ENCODE assay signal across 10 cellular contexts in the genomic region with DNA sequence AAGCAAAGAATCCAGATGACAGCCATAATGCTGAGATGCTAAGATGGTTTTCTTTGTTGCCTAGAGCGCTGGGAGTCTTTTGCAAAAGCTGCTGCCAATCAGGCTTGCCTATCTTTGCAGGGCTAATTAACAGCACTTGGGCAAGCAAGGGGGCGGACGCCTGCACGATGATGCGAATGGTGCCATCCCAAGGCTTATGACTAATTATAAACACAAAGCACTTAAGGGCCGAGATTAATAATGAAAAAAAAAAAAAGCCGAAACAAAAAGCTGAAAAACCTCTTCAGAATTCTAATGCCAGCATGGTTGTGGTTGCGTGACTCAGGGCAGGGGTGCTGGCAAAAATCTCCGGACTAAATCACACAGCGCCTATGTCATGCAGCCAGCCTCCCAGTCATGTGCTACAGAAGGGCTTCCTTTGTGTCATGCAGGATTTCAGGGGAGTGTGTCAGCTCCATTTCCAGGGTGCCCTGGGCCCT.
A peak's percentile ranks its signal among the peaks of the same experiment; 100 is the strongest.
DNase-seq lines count a peak whose midpoint lies in the region; ATAC-seq, FAIRE-seq and TF ChIP-seq lines count a peak whose summit lies in the region.
"Had no signal": no experiment of that assay in that cellular context is flagged by ENCODE, and none has a peak within 500 bp of the region (broad histone marks: within the 10 kb centered on the region; RNA-seq: fewer than 3 reads in every experiment).

No MANE protein-coding gene starts in this region.

- H3K4me3 Mint-ChIP-seq in T-helper 2 cell treated with Interferon-gamma antibody and Interleukin-4, amounts not matched to agents 5 μg/mL and 100 μg/mL, for 36 hours: no peak overlapping the region

- no peak for TF ChIP-seq CTCF in epithelial cell of proximal tubule (conservative IDR thresholded peaks at IDR 0.05; ENCODE audit: low read depth, low read length)

- no peaks in the 10 kb centered on the region for H3K36me3 Mint-ChIP-seq in T-helper 2 cell treated with Interferon-gamma antibody and Interleukin-4, amounts not matched to agents 5 μg/mL and 100 μg/mL, for 36 hours (ENCODE audit: low read depth)

- no peak for FAIRE-seq in GM19239 (lab: Jason Lieb, UNC)
- FAIRE-seq: GM12878, TTC549 had no signal

- no peaks in the 10 kb centered on the region for H3K27me3 Mint-ChIP-seq in T-helper 2 cell treated with Interferon-gamma antibody and Interleukin-4, amounts not matched to agents 5 μg/mL and 100 μg/mL, for 36 hours (ENCODE audit: low read depth)

- DNase-seq in D341Med (ENCODE audit: low spot score) (peak; percentile 82), NCI-H460 (ENCODE audit: extremely low read depth, low read depth) (peak; percentile 30), epithelial cell of proximal tubule (ENCODE audit: low read depth) (peak; percentile 81), nucleus accumbens (lab: John Stamatoyannopoulos, UW) (peak in 51 of 56 donors; percentile 6 to 88 (median 58)), GM19239 (ENCODE audit: insufficient read length, low spot score) (no peak)
- DNase-seq in NK-92 treated with Interleukin-12 subunit alpha and Interleukin-12 subunit beta, amount 100 ng/mL, for 24 hours (lab: John Stamatoyannopoulos, UW): no peak
- DNase-seq in T-helper 2 cell treated with Interferon-gamma antibody and Interleukin-4, amounts not matched to agents 5 μg/mL and 100 μg/mL, for 36 hours (ENCODE audit: low spot score): no peak

- no peak overlapping the region for H3K27ac Mint-ChIP-seq in T-helper 2 cell treated with Interferon-gamma antibody and Interleukin-4, amounts not matched to agents 5 μg/mL and 100 μg/mL, for 36 hours

- no peak for ATAC-seq in HG02610 (IDR thresholded peaks at IDR 0.05; ENCODE audit: unreplicated experiment)
- ATAC-seq: GM12878 had no signal

- peak overlapping the region; percentile 5 for H3K4me3 ChIP-seq in epithelial cell of proximal tubule (ENCODE audit: low read depth, low read length)
- H3K4me3 ChIP-seq: GM12878 had no signal

- H3K9me3 Mint-ChIP-seq in T-helper 2 cell treated with Interferon-gamma antibody and Interleukin-4, amounts not matched to agents 5 μg/mL and 100 μg/mL, for 36 hours: no peaks in the 10 kb centered on the region

- no peaks in the 10 kb centered on the region for H3K4me1 Mint-ChIP-seq in T-helper 2 cell treated with Interferon-gamma antibody and Interleukin-4, amounts not matched to agents 5 μg/mL and 100 μg/mL, for 36 hours (ENCODE audit: low read depth)

Comparison
In these comparisons a context has a peak if more than half of its experiments do, and no peak if none do; other contexts are left out.
1. DNase-seq: peak in D341Med (single experiment), NCI-H460 (single experiment), epithelial cell of proximal tubule (single experiment) and nucleus accumbens (51 of 56); none in GM19239 (single experiment), NK-92 treated with Interleukin-12 subunit alpha and Interleukin-12 subunit beta, amount 100 ng/mL, for 24 hours (single experiment) and T-helper 2 cell treated with Interferon-gamma antibody and Interleukin-4, amounts not matched to agents 5 μg/mL and 100 μg/mL, for 36 hours (single experiment).